Comparison of ENCODE assay signal across 1 cellular context in genomic region chr9:89080193-89080592, GRCh38.
TF ChIP-seq lines count a peak whose summit lies in the region.

No MANE protein-coding gene starts in this region.

TF ChIP-seq in IMR-90, 13 proteins besides CTCF, POLR2A, EP300 and RAD21 (continued from another document):
- no peak for TF ChIP-seq USF2 (IDR thresholded peaks at IDR 0.05; ENCODE audit: low read depth, low read length)
- TF ChIP-seq RFX5 (IDR thresholded peaks at IDR 0.05; ENCODE audit: low read depth, low read length) = no peak
- TF ChIP-seq FOS (IDR thresholded peaks at IDR 0.05; ENCODE audit: low read depth, low read length) = no peak
